Comparison of ENCODE assay signal across 14 cellular contexts in the genomic region with DNA sequence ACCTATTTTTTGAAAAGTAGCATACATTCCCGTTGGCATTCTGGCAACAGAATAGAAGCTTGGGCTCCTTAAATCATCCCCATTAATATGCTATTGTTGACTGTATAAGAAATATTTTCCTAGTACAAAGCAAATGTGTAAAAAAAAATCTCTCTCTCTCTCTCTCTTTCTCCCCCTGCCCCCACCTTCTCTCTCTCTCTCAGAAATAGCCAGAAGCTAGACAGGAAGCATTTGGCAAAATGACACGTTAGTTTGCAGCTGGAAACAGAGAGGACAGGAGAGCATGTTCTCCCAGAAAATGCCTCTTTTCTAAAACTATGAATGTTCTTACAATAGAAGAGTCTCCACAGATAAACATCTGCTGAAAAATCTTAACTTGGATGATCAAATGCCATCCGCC. TPM values are rescaled to one million over a fixed set of nuclear protein-coding genes. Genes with fewer than 3 reads are reported as not detected.
DNase-seq lines count a peak whose midpoint lies in the region; ATAC-seq, FAIRE-seq and TF ChIP-seq lines count a peak whose summit lies in the region.
"Had no signal": no experiment of that assay in that cellular context is flagged by ENCODE, and none has a peak within 500 bp of the region (broad histone marks: within the 10 kb centered on the region; RNA-seq: fewer than 3 reads in every experiment).

No MANE protein-coding gene starts in this region.

- no peaks in the 10 kb centered on the region for H3K9me1 ChIP-seq in endothelial cell of umbilical vein (replicated peaks; ENCODE audit: control insufficient read depth, extremely low read depth, insufficient read depth, low read length)

- no peaks in the 10 kb centered on the region for H3K9me2 ChIP-seq in PC-9 (ENCODE audit: insufficient read depth)

- H3K27ac ChIP-seq in endothelial cell of umbilical vein (ENCODE audit: insufficient read depth, low read depth, low read length) (peak overlapping the region; percentile 96), vagina (peak overlapping the region; percentile 65), PC-9 (no peak overlapping the region)
- H3K27ac ChIP-seq: lower lobe of right lung had no signal

- no peak for FAIRE-seq in endothelial cell of umbilical vein (lab: Jason Lieb, UNC)
- FAIRE-seq: bronchial epithelial cell had no signal

- peaks cover 12% of the 10 kb centered on the region for H3F3A ChIP-seq in PC-9 (ENCODE audit: insufficient read depth, low read depth)

- TF ChIP-seq POLR2A in endothelial cell of umbilical vein (IDR thresholded peaks at IDR 0.05; ENCODE audit: low read depth, low read length) (no peak), vagina (IDR thresholded peaks at IDR 0.05) (no peak)

- H4K20me1 ChIP-seq in endothelial cell of umbilical vein (replicated peaks; ENCODE audit: control insufficient read depth, extremely low read depth, insufficient read depth, low read length), result no peaks in the 10 kb centered on the region
- H4K20me1 ChIP-seq in PC-9 (ENCODE audit: insufficient read depth), result no peaks in the 10 kb centered on the region

- dilution Hi-C loops in endothelial cell of umbilical vein (cut with MboI; ENCODE audit: extremely low pct_ligation_motif_present, low sequenced_read_pairs), result no loop called here

- no peak for DNase-seq in Right ventricle myocardium inferior (ENCODE audit: missing footprints)
- no peak for DNase-seq in cardiac septum (ENCODE audit: low spot score)
- DNase-seq in endothelial cell of umbilical vein (ENCODE audit: low read depth, low spot score), result no peak
- peak; percentile 48 for DNase-seq in kidney tubule cell (ENCODE audit: low spot score)
- DNase-seq in vagina (ENCODE audit: extremely low spot score in 2 of 2), result no peak
- DNase-seq in PC-9, result no peak
- no peak for DNase-seq in NCI-H2227 treated with DMSO at 0.1 percent for 48 hours (lab: John Stamatoyannopoulos, UW)
- DNase-seq in iPS-NIHi7 (ENCODE audit: extremely low spot score), result no peak
- DNase-seq: GF-D8; lower lobe of right lung; stimulated activated naive B cell treated with anti-CD40 and anti-IgM and Interleukin-4, amounts not matched to agents 10 μg/mL and 1 μg/mL and 100 μg/mL, for 72 hours had no signal

- H3K27me3 ChIP-seq in endothelial cell of umbilical vein (ENCODE audit: control insufficient read depth in 2 of 2, insufficient read depth in 2 of 2, low read length in 2 of 2), result no peaks in the 10 kb centered on the region
- H3K27me3 ChIP-seq in vagina, result no peaks in the 10 kb centered on the region
- no peaks in the 10 kb centered on the region for H3K27me3 ChIP-seq in PC-9 (ENCODE audit: insufficient read depth, low read depth)

- POLR2A ChIA-PET in endothelial cell of umbilical vein (lab: Charles Lee) (interaction anchor here (0.7 to 1.0 kb wide), 2 partner anchors 981 to 992 kb away, joined by 3 to 4 read pairs; partner anchors contain the start of gene KLF6), PC-9 (lab: Charles Lee; ENCODE audit: unreplicated experiment) (interaction anchor here (0.6 kb wide), 1 partner anchor 41 kb away, joined by 12 read pairs; no protein-coding TSS in a partner anchor)

- no peaks in the 10 kb centered on the region for H3K79me2 ChIP-seq in endothelial cell of umbilical vein (ENCODE audit: control insufficient read depth, insufficient read depth, low read length)
- no peaks in the 10 kb centered on the region for H3K79me2 ChIP-seq in PC-9 (ENCODE audit: low read depth)

- intact Hi-C loops in Right ventricle myocardium inferior (cut with DNase I) (loop anchor here (1.0 to 10.0 kb wide), 6 partner anchors 64 to 987 kb away; no protein-coding TSS in a partner anchor), cardiac septum (cut with DNase I) (loop anchor here (2.0 to 10.0 kb wide), 7 partner anchors 104 to 1570 kb away; no protein-coding TSS in a partner anchor), endothelial cell of umbilical vein (cut with micrococcal nuclease) (loop anchor here (2.0 to 5.0 kb wide), 4 partner anchors 254 to 1526 kb away; no protein-coding TSS in a partner anchor), vagina (cut with DNase I) (no loop called here), PC-9 (cut with micrococcal nuclease; ENCODE audit: unreplicated experiment) (loop anchor here (5.0 to 10.0 kb wide), 5 partner anchors 222 to 1144 kb away; no protein-coding TSS in a partner anchor)

- H3K4me2 ChIP-seq in endothelial cell of umbilical vein (ENCODE audit: insufficient read depth, low read length) (no peak overlapping the region), PC-9 (no peak overlapping the region)

- no peak overlapping the region for H2AFZ ChIP-seq in endothelial cell of umbilical vein (ENCODE audit: low read depth, low read length)
- H2AFZ ChIP-seq in PC-9, result no peak overlapping the region

- CTCF ChIA-PET in endothelial cell of umbilical vein (lab: Charles Lee), result interaction anchor here (0.6 to 3.5 kb wide), 24 partner anchors 9 to 1574 kb away, joined by 3 to 46 read pairs (median 3); partner anchors contain the start of gene KLF6
- CTCF ChIA-PET in PC-9 (lab: Charles Lee), result interaction anchor here (0.6 kb wide), 2 partner anchors 45 to 1694 kb away, joined by 3 read pairs; no protein-coding TSS in a partner anchor

- peak; percentile 58 for ATAC-seq in Right ventricle myocardium inferior
- ATAC-seq: WTC11 had no signal

- H3K9me3 ChIP-seq in endothelial cell of umbilical vein (replicated peaks; ENCODE audit: control insufficient read depth, insufficient read depth, low read length) (no peaks in the 10 kb centered on the region), vagina (no peaks in the 10 kb centered on the region), PC-9 (ENCODE audit: insufficient read depth, low read depth) (no peaks in the 10 kb centered on the region)
- H3K9me3 ChIP-seq: lower lobe of right lung had no signal

- BruUV-seq in endothelial cell of umbilical vein (replicated peaks; lab: Mats Ljungman, UMichigan), result no TSS peak
- no TSS peak for BruUV-seq in PC-9 (replicated peaks; lab: Mats Ljungman, UMichigan)

- H3K4me1 ChIP-seq in endothelial cell of umbilical vein (ENCODE audit: control insufficient read depth, extremely low read depth, insufficient read depth, low read length), result peaks cover 76% of the 10 kb centered on the region
- H3K4me1 ChIP-seq in vagina, result peaks cover 16% of the 10 kb centered on the region
- peaks cover 15% of the 10 kb centered on the region for H3K4me1 ChIP-seq in PC-9 (replicated peaks; ENCODE audit: insufficient read depth)

- peak overlapping the region; percentile 72 for H3K9ac ChIP-seq in endothelial cell of umbilical vein (replicated peaks; ENCODE audit: extremely low read depth, insufficient read depth, low read length)

- H3K36me3 ChIP-seq in endothelial cell of umbilical vein (ENCODE audit: control insufficient read depth in 2 of 2, extremely low read depth in 1 of 2, insufficient read depth in 2 of 2, low read length in 2 of 2), result peaks cover 0 to 2% of the 10 kb centered on the region in 2 experiments
- H3K36me3 ChIP-seq in vagina, result no peaks in the 10 kb centered on the region
- no peaks in the 10 kb centered on the region for H3K36me3 ChIP-seq in PC-9 (ENCODE audit: low read depth)
- H3K36me3 ChIP-seq: lower lobe of right lung had no signal

- TF ChIP-seq CTCF in endothelial cell of umbilical vein (IDR thresholded peaks at IDR 0.05; ENCODE audit: extremely low read depth in 1 of 2, insufficient read depth in 1 of 2, low read depth in 1 of 2, low read length in 2 of 2), result no peak
- TF ChIP-seq CTCF in vagina (IDR thresholded peaks at IDR 0.05), result no peak
- TF ChIP-seq CTCF in PC-9 (conservative IDR thresholded peaks at IDR 0.05), result no peak

- H3K4me3 ChIP-seq in endothelial cell of umbilical vein (replicated peaks in 1 of 3; ENCODE audit: insufficient read depth in 1 of 3, low read depth in 1 of 3, low read length in 3 of 3), result no peak overlapping the region
- no peak overlapping the region for H3K4me3 ChIP-seq in vagina
- H3K4me3 ChIP-seq in PC-9, result no peak overlapping the region
- H3K4me3 ChIP-seq: lower lobe of right lung had no signal

TF ChIP-seq in endothelial cell of umbilical vein, 7 proteins besides CTCF, POLR2A, EP300 and RAD21:
- TF ChIP-seq EZH2 (IDR thresholded peaks at IDR 0.05; ENCODE audit: borderline replicate concordance, low read depth, low read length, severe bottlenecking), result no peak
- TF ChIP-seq GATA2 (IDR thresholded peaks at IDR 0.05; ENCODE audit: insufficient read depth, insufficient read length, low read depth, low read length), result peak; percentile 14

RNA-seq across cellular contexts. Expression of gene AKR1E2, which starts 59.6 kb away (rescaled TPM):
- total RNA-seq in Right ventricle myocardium inferior (5.4 TPM), cardiac septum (7.6 TPM), endothelial cell of umbilical vein (5.8 and 8.2 TPM in 2 replicates), vagina (3.7 TPM), PC-9 (2021) (1.9 and 2.0 TPM in 2 replicates)
- polyA plus RNA-seq in endothelial cell of umbilical vein, result 4.0 and 4.9 TPM in 2 replicates
- 4.1 and 6.8 TPM in 2 replicates for polyA plus RNA-seq in endothelial cell of umbilical vein (2011; cell fraction: cytosol; rRNA removed)
- 11.0 and 15.6 TPM in 2 replicates for polyA plus RNA-seq in endothelial cell of umbilical vein (2011; cell fraction: nucleus; rRNA removed)
- polyA plus RNA-seq in endothelial cell of umbilical vein (2012), result 5.0 and 7.2 TPM in 2 replicates
- 17.1 and 21.8 TPM in 2 replicates for polyA minus RNA-seq in endothelial cell of umbilical vein
- polyA minus RNA-seq in endothelial cell of umbilical vein (2011; cell fraction: cytosol; rRNA and poly(A)+ RNA removed), result not detected
- 12.1 and 14.2 TPM in 2 replicates for polyA minus RNA-seq in endothelial cell of umbilical vein (2011; cell fraction: nucleus; rRNA and poly(A)+ RNA removed)
- polyA plus RNA-seq: CD8-positive, alpha-beta memory T cell had no signal
